Comparison of ENCODE assay signal across 8 cellular contexts in the genomic region with DNA sequence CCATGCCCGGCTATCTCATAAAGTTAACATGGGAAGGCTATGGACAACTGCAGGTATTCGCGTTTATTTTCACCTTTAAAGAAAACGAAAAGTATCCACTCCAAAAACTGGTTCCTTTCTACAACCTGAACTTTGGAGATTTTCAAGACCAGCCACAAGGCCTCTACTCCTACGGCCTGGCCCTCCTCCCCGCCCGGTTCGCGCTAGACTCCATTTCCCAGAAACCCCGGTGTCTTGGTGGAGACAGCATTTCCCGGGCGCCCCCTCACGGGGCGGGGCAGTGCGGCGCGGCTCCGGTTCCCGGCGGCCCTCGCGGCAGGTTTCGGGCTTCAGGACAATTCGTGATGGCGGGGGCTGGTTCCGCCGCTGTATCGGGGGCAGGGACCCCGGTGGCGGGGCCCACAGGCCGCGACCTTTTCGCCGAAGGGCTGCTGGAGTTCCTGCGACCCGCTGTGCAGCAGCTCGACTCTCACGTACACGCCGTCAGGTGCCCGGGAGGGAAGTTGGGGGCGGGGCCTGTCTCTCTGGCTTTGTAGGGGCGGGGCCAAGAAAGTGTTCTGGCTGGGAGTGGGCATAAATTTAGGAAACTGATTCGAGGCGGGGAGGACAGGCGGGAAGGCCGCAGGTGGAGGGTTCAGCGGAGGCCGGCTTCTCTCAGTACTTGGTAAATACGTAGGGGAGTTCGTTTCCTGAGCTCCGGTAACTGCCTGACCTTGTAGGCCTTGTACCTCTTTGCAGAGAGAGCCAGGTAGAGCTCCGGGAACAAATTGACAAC. TPM values are rescaled to one million over a fixed set of nuclear protein-coding genes. Genes with fewer than 3 reads are reported as not detected.
DNase-seq lines count a peak whose midpoint lies in the region; ATAC-seq and TF ChIP-seq lines count a peak whose summit lies in the region.

A gene with protein sequence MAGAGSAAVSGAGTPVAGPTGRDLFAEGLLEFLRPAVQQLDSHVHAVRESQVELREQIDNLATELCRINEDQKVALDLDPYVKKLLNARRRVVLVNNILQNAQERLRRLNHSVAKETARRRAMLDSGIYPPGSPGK (plus strand): TSS at position 304 of the 775 bp plus-strand sequence. CDS start 41 bp downstream, at position 345.

- H2AFZ ChIP-seq in PC-9: peak within 1 kb of the TSS; percentile 75

- H3K4me3 Mint-ChIP-seq in IgD-negative memory B cell: peak within 1 kb of the TSS; percentile 92 to 97 (median 96)

- peaks cover 9 to 11% (median 11%) of the 10 kb centered on the region in 3 donors for H3K4me1 Mint-ChIP-seq in IgD-negative memory B cell

- H3K36me3 ChIP-seq in PC-9 (ENCODE audit: low read depth) (peaks cover 10% of the 10 kb centered on the region; the same call in 1 of the 2 replicates), mucosa of rectum (ENCODE audit: control insufficient read depth in 2 of 2, insufficient read depth in 2 of 2, low read length in 2 of 2) (peaks cover 27% of the 10 kb centered on the region in 2 donors)

- H3K27ac Mint-ChIP-seq in IgD-negative memory B cell: peak within 1 kb of the TSS; percentile 91 to 96 (median 91)

- no peaks in the 10 kb centered on the region for H3K9me2 ChIP-seq in PC-9 (ENCODE audit: insufficient read depth)

- no TSS peak for BruUV-seq in PC-9 (replicated peaks; lab: Mats Ljungman, UMichigan)

- peaks cover 12% of the 10 kb centered on the region for H3K79me2 ChIP-seq in PC-9 (ENCODE audit: low read depth)

- peak within 1 kb of the TSS; percentile 89 to 93 for H3K9ac ChIP-seq in mucosa of rectum (ENCODE audit: low read depth in 1 of 2, low read length in 2 of 2)

- H3K4me1 ChIP-seq in PC-9 (replicated peaks; ENCODE audit: insufficient read depth) (peaks cover 6% of the 10 kb centered on the region), mucosa of rectum (ENCODE audit: control insufficient read depth in 2 of 2, insufficient read depth in 2 of 2, low read length in 2 of 2) (peaks cover 8 to 11% of the 10 kb centered on the region in 2 donors)

- intact Hi-C loops in PC-9 (cut with micrococcal nuclease; ENCODE audit: unreplicated experiment): loop anchor here (5.0 kb wide), 1 partner anchor 86 kb away; no protein-coding TSS in a partner anchor

- peak within 1 kb of the TSS; percentile 80 for H3K4me2 ChIP-seq in PC-9

- peak; percentile 41; the same call in 1 of the 2 replicates for TF ChIP-seq CTCF in PC-9 (conservative IDR thresholded peaks at IDR 0.05)

- H3K4me3 ChIP-seq in PC-9 (peak within 1 kb of the TSS; percentile 72), mucosa of rectum (ENCODE audit: low read length in 2 of 2) (peak within 1 kb of the TSS; percentile 92 to 94)

- H3K9me3 Mint-ChIP-seq in IgD-negative memory B cell: no peaks in the 10 kb centered on the region

- no peaks in the 10 kb centered on the region for H3K9me3 ChIP-seq in PC-9 (ENCODE audit: insufficient read depth, low read depth)
- no peaks in the 10 kb centered on the region for H3K9me3 ChIP-seq in mucosa of rectum (ENCODE audit: control insufficient read depth in 2 of 2, low read length in 2 of 2)

- peaks cover 4% of the 10 kb centered on the region for H3K36me3 Mint-ChIP-seq in IgD-negative memory B cell

- POLR2A ChIA-PET in PC-9 (lab: Charles Lee; ENCODE audit: unreplicated experiment): no interaction called here

- no peaks in the 10 kb centered on the region for H3K27me3 Mint-ChIP-seq in IgD-negative memory B cell

- no peaks in the 10 kb centered on the region for H3K27me3 ChIP-seq in PC-9 (ENCODE audit: insufficient read depth, low read depth)
- no peaks in the 10 kb centered on the region for H3K27me3 ChIP-seq in mucosa of rectum (ENCODE audit: control insufficient read depth in 2 of 2, insufficient read depth in 2 of 2, low read length in 2 of 2)

- peaks cover 46% of the 10 kb centered on the region for H3F3A ChIP-seq in PC-9 (ENCODE audit: insufficient read depth, low read depth)

- DNase-seq in DMS153 (lab: John Stamatoyannopoulos, UW) (peak; percentile 88), PC-9 (peak; percentile 77 to 91), activated T-cell treated with anti-CD3 and anti-CD28 coated beads for 48 hours (ENCODE audit: low read depth) (peak; percentile 91), epithelial cell of prostate (ENCODE audit: low read depth, low spot score) (no peak)
- DNase-seq in stimulated activated CD8-positive, alpha-beta memory T cell treated with anti-CD3 and anti-CD28 coated beads, Interleukin-4, amount 100 ng/mL, for 48 hours: peak; percentile 93

- CTCF ChIA-PET in PC-9 (lab: Charles Lee): interaction anchor here (0.6 kb wide), 1 partner anchor 31 kb away, joined by 3 read pairs; a partner anchor contains a TSS

- no peaks in the 10 kb centered on the region; the same call in 1 of the 2 replicates for H4K20me1 ChIP-seq in PC-9 (ENCODE audit: insufficient read depth)

- ATAC-seq in GM21529 (IDR thresholded peaks at IDR 0.05; ENCODE audit: unreplicated experiment): peak; percentile 92

- H3K27ac ChIP-seq in PC-9: peak within 1 kb of the TSS; percentile 55
- H3K27ac ChIP-seq in epithelial cell of prostate: peak within 1 kb of the TSS; percentile 74
- peak within 1 kb of the TSS; percentile 88 to 92 for H3K27ac ChIP-seq in mucosa of rectum (ENCODE audit: low read depth in 2 of 2, low read length in 2 of 2)

RNA-seq across cellular contexts. Expression of the gene that starts here (rescaled TPM):
- polyA plus RNA-seq in IgD-negative memory B cell: 74.5 TPM
- total RNA-seq in PC-9 (2021): 25.4 and 29.5 TPM in 2 replicates
